ENCODE assay signal across 18 cellular contexts in the genomic region with DNA sequence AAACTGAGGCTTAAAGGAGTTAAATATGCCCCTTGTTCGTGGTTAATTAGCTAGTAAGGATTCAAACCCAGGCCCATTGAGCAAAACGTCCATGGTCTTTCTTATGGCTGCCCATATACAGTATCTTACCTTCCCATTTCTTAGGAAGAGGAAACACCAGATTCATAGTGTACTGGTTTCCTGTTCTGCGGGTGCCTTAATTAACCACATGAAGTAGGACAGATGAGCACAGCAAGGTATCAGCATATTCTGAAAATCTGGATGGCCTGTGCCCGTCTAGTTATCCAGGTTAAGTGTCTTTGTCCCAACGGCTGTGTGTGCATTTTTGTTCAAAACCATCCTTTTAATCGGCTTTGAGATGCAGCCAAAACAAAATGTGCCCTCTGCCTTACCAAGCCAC.
A peak's percentile ranks its signal among the peaks of the same experiment; 100 is the strongest.
DNase-seq lines count a peak whose midpoint lies in the region; ATAC-seq and TF ChIP-seq lines count a peak whose summit lies in the region.
"Had no signal": no experiment of that assay in that cellular context is flagged by ENCODE, and none has a peak within 500 bp of the region (broad histone marks: within the 10 kb centered on the region; RNA-seq: fewer than 3 reads in every experiment).

No MANE protein-coding gene starts in this region.

- TF ChIP-seq POLR2A in esophagus muscularis mucosa (IDR thresholded peaks at IDR 0.05; ENCODE audit: low read depth) (no peak), GM18505 (IDR thresholded peaks at IDR 0.05; ENCODE audit: borderline replicate concordance, extremely low read depth, insufficient read depth, insufficient read length) (no peak)

- intact Hi-C loops in activated CD4-positive, alpha-beta T cell treated with anti-CD3 and anti-CD28 coated beads, Interleukin-2, amount 10 ng/mL, durations not matched to agents 24 days and 14 days (cut with micrococcal nuclease), result no loop called here
- intact Hi-C loops in esophagus muscularis mucosa (cut with DNase I), result no loop called here

- ATAC-seq in CD4-positive, CD25-positive, alpha-beta regulatory T cell (ENCODE audit: low read depth in 2 of 2), result no peak
- ATAC-seq in T-cell (replicated peaks in 1 of 4) (peak in 3 of 4 experiments; percentile 49 to 55 (median 54)), GM21619 (IDR thresholded peaks at IDR 0.05; ENCODE audit: unreplicated experiment) (no peak), GM21390 (IDR thresholded peaks at IDR 0.05; ENCODE audit: unreplicated experiment) (no peak), GM18505 (IDR thresholded peaks at IDR 0.05; ENCODE audit: unreplicated experiment) (no peak)
- ATAC-seq: K562 had no signal

- no peak overlapping the region for H3K4me3 ChIP-seq in CD4-positive, CD25-positive, alpha-beta regulatory T cell (ENCODE audit: low read depth, low read length)
- H3K4me3 ChIP-seq in esophagus muscularis mucosa, result no peak overlapping the region
- H3K4me3 ChIP-seq: K562, Peyer's patch had no signal

- peak overlapping the region; percentile 12 for H3K27ac Mint-ChIP-seq in activated CD4-positive, alpha-beta T cell treated with anti-CD3 and anti-CD28 coated beads, Interleukin-2, amount 10 ng/mL, durations not matched to agents 24 days and 14 days
- peak overlapping the region; percentile 3 to 69 (median 20) for H3K27ac Mint-ChIP-seq in CD4-positive, CD25-positive, alpha-beta regulatory T cell
- peak overlapping the region; percentile 56 to 57 for H3K27ac Mint-ChIP-seq in T-cell
- H3K27ac Mint-ChIP-seq: B cell, HFFc6 had no signal

- no peak for TF ChIP-seq EP300 in esophagus muscularis mucosa (IDR thresholded peaks at IDR 0.05)

- no peak overlapping the region for H3K4me3 Mint-ChIP-seq in activated CD4-positive, alpha-beta T cell treated with anti-CD3 and anti-CD28 coated beads, Interleukin-2, amount 10 ng/mL, durations not matched to agents 24 days and 14 days
- no peak overlapping the region for H3K4me3 Mint-ChIP-seq in CD4-positive, CD25-positive, alpha-beta regulatory T cell
- peak overlapping the region in 2 of 3 donors; percentile 17 to 25 for H3K4me3 Mint-ChIP-seq in T-cell
- H3K4me3 Mint-ChIP-seq: B cell, HFFc6 had no signal

- peaks cover 77% of the 10 kb centered on the region for H3K36me3 Mint-ChIP-seq in activated CD4-positive, alpha-beta T cell treated with anti-CD3 and anti-CD28 coated beads, Interleukin-2, amount 10 ng/mL, durations not matched to agents 24 days and 14 days (ENCODE audit: low read depth)
- peaks cover 65% of the 10 kb centered on the region for H3K36me3 Mint-ChIP-seq in CD4-positive, CD25-positive, alpha-beta regulatory T cell
- H3K36me3 Mint-ChIP-seq in T-cell, result peaks cover 77% of the 10 kb centered on the region

- WGBS in esophagus muscularis mucosa, result 93% methylated on average over 6 of the region's 6 CpGs

- peaks cover 3% of the 10 kb centered on the region for H3K4me1 ChIP-seq in CD4-positive, CD25-positive, alpha-beta regulatory T cell (ENCODE audit: control insufficient read depth, insufficient read depth, low read length, poor library complexity, severe bottlenecking)
- H3K4me1 ChIP-seq in esophagus muscularis mucosa, result no peaks in the 10 kb centered on the region
- H3K4me1 ChIP-seq: Peyer's patch had no signal

- POLR2A ChIA-PET in T-cell (lab: Charles Lee), result interaction anchor here in 1 of 2 donors (0.5 to 0.7 kb wide), 2 partner anchors 113 to 612 kb away, joined by 8 to 18 read pairs; a partner anchor contains a TSS

- CTCF ChIA-PET in T-cell (lab: Charles Lee), result interaction anchor here in 1 of 2 donors (0.7 kb wide), 1 partner anchor 123 kb away, joined by 12 read pairs; no protein-coding TSS in a partner anchor

- peaks cover 16% of the 10 kb centered on the region for H3K4me1 Mint-ChIP-seq in activated CD4-positive, alpha-beta T cell treated with anti-CD3 and anti-CD28 coated beads, Interleukin-2, amount 10 ng/mL, durations not matched to agents 24 days and 14 days
- peaks cover 13 to 41% (median 27%) of the 10 kb centered on the region in 4 donors for H3K4me1 Mint-ChIP-seq in CD4-positive, CD25-positive, alpha-beta regulatory T cell
- H3K4me1 Mint-ChIP-seq in T-cell, result peaks cover 49 to 63% (median 59%) of the 10 kb centered on the region in 3 donors
- H3K4me1 Mint-ChIP-seq: B cell had no signal

- no peaks in the 10 kb centered on the region for H3K9me3 ChIP-seq in CD4-positive, CD25-positive, alpha-beta regulatory T cell (ENCODE audit: control insufficient read depth in 2 of 2, low read length in 2 of 2)
- no peaks in the 10 kb centered on the region for H3K9me3 ChIP-seq in esophagus muscularis mucosa
- H3K9me3 ChIP-seq: Peyer's patch had no signal

- DNase-seq in activated CD4-positive, alpha-beta T cell treated with anti-CD3 and anti-CD28 coated beads, Interleukin-2, amount 10 ng/mL, durations not matched to agents 24 days and 14 days, result no peak
- no peak for DNase-seq in activated CD4-positive, alpha-beta T cell treated with anti-CD3 and anti-CD28 coated beads, Interleukin-2, amount 50 U/mL, for 4 hours
- DNase-seq in CD4-positive, CD25-positive, alpha-beta regulatory T cell, result no peak
- DNase-seq in T-cell, result no peak
- DNase-seq in esophagus muscularis mucosa (ENCODE audit: extremely low spot score), result peak; percentile 66
- DNase-seq: 8988T, H7, HFFc6, NCI-H1105, NCI-H2081 treated with DMSO at 0.1 percent for 48 hours, NCI-H446 treated with DMSO at 0.1 percent for 48 hours, NCI-H69 had no signal

- H3K36me3 ChIP-seq in CD4-positive, CD25-positive, alpha-beta regulatory T cell (ENCODE audit: control insufficient read depth, insufficient read depth, low read length), result peaks cover 96% of the 10 kb centered on the region
- peaks cover 0 to 76% (median 24%) of the 10 kb centered on the region in 4 donors for H3K36me3 ChIP-seq in esophagus muscularis mucosa

- H3K27me3 ChIP-seq in CD4-positive, CD25-positive, alpha-beta regulatory T cell (ENCODE audit: control insufficient read depth, insufficient read depth, low read length), result no peaks in the 10 kb centered on the region
- H3K27me3 ChIP-seq in esophagus muscularis mucosa, result no peaks in the 10 kb centered on the region
- H3K27me3 ChIP-seq: Peyer's patch had no signal

- no peaks in the 10 kb centered on the region for H3K9me3 Mint-ChIP-seq in activated CD4-positive, alpha-beta T cell treated with anti-CD3 and anti-CD28 coated beads, Interleukin-2, amount 10 ng/mL, durations not matched to agents 24 days and 14 days
- peaks cover 0 to 1% (median 0%) of the 10 kb centered on the region in 7 donors for H3K9me3 Mint-ChIP-seq in CD4-positive, CD25-positive, alpha-beta regulatory T cell
- H3K9me3 Mint-ChIP-seq in T-cell, result no peaks in the 10 kb centered on the region
- H3K9me3 Mint-ChIP-seq: HFFc6 had no signal

- no peak overlapping the region for H3K27ac ChIP-seq in CD4-positive, CD25-positive, alpha-beta regulatory T cell (ENCODE audit: insufficient read depth, low read length, poor library complexity, severe bottlenecking)
- H3K27ac ChIP-seq in esophagus muscularis mucosa (replicated peaks in 1 of 4), result no peak overlapping the region
- H3K27ac ChIP-seq: Peyer's patch had no signal

- no peak for TF ChIP-seq CTCF in esophagus muscularis mucosa (IDR thresholded peaks at IDR 0.05)

- no peaks in the 10 kb centered on the region for H3K27me3 Mint-ChIP-seq in activated CD4-positive, alpha-beta T cell treated with anti-CD3 and anti-CD28 coated beads, Interleukin-2, amount 10 ng/mL, durations not matched to agents 24 days and 14 days
- no peaks in the 10 kb centered on the region for H3K27me3 Mint-ChIP-seq in CD4-positive, CD25-positive, alpha-beta regulatory T cell
- no peaks in the 10 kb centered on the region for H3K27me3 Mint-ChIP-seq in T-cell
- H3K27me3 Mint-ChIP-seq: B cell had no signal

Comparison
In these comparisons a context has a peak if more than half of its experiments do, and no peak if none do; other contexts are left out.
1. H3K4me3 Mint-ChIP-seq: peak in T-cell (2 of 3); none in activated CD4-positive, alpha-beta T cell treated with anti-CD3 and anti-CD28 coated beads, Interleukin-2, amount 10 ng/mL, durations not matched to agents 24 days and 14 days (single experiment) and CD4-positive, CD25-positive, alpha-beta regulatory T cell (0 of 4).
2. ATAC-seq: peak in T-cell (3 of 4); none in CD4-positive, CD25-positive, alpha-beta regulatory T cell (0 of 2), GM21619 (single experiment), GM21390 (single experiment) and GM18505 (single experiment).
3. Peak in every context shown above with its lines, with median percentiles within 50 percentile points of each other: H3K27ac Mint-ChIP-seq.